ENCODE assay signal across 1 cellular context in genomic region chr5:76441101-76441500, GRCh38.
TF ChIP-seq lines count a peak whose summit lies in the region.

No MANE protein-coding gene starts in this region.

TF ChIP-seq in neural cell, 6 proteins besides CTCF, POLR2A, EP300 and RAD21 (continued from another document):
- TF ChIP-seq, protein P1, sequence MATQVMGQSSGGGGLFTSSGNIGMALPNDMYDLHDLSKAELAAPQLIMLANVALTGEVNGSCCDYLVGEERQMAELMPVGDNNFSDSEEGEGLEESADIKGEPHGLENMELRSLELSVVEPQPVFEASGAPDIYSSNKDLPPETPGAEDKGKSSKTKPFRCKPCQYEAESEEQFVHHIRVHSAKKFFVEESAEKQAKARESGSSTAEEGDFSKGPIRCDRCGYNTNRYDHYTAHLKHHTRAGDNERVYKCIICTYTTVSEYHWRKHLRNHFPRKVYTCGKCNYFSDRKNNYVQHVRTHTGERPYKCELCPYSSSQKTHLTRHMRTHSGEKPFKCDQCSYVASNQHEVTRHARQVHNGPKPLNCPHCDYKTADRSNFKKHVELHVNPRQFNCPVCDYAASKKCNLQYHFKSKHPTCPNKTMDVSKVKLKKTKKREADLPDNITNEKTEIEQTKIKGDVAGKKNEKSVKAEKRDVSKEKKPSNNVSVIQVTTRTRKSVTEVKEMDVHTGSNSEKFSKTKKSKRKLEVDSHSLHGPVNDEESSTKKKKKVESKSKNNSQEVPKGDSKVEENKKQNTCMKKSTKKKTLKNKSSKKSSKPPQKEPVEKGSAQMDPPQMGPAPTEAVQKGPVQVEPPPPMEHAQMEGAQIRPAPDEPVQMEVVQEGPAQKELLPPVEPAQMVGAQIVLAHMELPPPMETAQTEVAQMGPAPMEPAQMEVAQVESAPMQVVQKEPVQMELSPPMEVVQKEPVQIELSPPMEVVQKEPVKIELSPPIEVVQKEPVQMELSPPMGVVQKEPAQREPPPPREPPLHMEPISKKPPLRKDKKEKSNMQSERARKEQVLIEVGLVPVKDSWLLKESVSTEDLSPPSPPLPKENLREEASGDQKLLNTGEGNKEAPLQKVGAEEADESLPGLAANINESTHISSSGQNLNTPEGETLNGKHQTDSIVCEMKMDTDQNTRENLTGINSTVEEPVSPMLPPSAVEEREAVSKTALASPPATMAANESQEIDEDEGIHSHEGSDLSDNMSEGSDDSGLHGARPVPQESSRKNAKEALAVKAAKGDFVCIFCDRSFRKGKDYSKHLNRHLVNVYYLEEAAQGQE (IDR thresholded peaks at IDR 0.05; ENCODE audit: borderline replicate concordance) = no peak
- TF ChIP-seq TAF1 (IDR thresholded peaks at IDR 0.05; ENCODE audit: low read depth) = no peak
- TF ChIP-seq POLR2AphosphoS5 (IDR thresholded peaks at IDR 0.05) = peak; percentile 13
- TF ChIP-seq EZH2 (IDR thresholded peaks at IDR 0.05; ENCODE audit: borderline replicate concordance, insufficient read depth, low read length, poor library complexity, severe bottlenecking) = no peak
- TF ChIP-seq SMC3 (conservative IDR thresholded peaks at IDR 0.05; ENCODE audit: poor library complexity) = no peak
